In genomic region chr1:15847100-15847892, GRCh38 we compare ENCODE assay signal across 1 cellular context.
A peak's percentile ranks its signal among the peaks of the same experiment; 100 is the strongest.
TF ChIP-seq lines count a peak whose summit lies in the region.

A gene with protein sequence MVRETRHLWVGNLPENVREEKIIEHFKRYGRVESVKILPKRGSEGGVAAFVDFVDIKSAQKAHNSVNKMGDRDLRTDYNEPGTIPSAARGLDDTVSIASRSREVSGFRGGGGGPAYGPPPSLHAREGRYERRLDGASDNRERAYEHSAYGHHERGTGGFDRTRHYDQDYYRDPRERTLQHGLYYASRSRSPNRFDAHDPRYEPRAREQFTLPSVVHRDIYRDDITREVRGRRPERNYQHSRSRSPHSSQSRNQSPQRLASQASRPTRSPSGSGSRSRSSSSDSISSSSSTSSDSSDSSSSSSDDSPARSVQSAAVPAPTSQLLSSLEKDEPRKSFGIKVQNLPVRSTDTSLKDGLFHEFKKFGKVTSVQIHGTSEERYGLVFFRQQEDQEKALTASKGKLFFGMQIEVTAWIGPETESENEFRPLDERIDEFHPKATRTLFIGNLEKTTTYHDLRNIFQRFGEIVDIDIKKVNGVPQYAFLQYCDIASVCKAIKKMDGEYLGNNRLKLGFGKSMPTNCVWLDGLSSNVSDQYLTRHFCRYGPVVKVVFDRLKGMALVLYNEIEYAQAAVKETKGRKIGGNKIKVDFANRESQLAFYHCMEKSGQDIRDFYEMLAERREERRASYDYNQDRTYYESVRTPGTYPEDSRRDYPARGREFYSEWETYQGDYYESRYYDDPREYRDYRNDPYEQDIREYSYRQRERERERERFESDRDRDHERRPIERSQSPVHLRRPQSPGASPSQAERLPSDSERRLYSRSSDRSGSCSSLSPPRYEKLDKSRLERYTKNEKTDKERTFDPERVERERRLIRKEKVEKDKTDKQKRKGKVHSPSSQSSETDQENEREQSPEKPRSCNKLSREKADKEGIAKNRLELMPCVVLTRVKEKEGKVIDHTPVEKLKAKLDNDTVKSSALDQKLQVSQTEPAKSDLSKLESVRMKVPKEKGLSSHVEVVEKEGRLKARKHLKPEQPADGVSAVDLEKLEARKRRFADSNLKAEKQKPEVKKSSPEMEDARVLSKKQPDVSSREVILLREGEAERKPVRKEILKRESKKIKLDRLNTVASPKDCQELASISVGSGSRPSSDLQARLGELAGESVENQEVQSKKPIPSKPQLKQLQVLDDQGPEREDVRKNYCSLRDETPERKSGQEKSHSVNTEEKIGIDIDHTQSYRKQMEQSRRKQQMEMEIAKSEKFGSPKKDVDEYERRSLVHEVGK (N-terminal part only) (plus strand): TSS chr1:15847707. CDS start chr1:15848068, 361 bp downstream.

TF ChIP-seq in K562, 482 proteins besides CTCF, POLR2A, EP300 and RAD21 (continued from another document and continues in another):
- TF ChIP-seq, protein P1, sequence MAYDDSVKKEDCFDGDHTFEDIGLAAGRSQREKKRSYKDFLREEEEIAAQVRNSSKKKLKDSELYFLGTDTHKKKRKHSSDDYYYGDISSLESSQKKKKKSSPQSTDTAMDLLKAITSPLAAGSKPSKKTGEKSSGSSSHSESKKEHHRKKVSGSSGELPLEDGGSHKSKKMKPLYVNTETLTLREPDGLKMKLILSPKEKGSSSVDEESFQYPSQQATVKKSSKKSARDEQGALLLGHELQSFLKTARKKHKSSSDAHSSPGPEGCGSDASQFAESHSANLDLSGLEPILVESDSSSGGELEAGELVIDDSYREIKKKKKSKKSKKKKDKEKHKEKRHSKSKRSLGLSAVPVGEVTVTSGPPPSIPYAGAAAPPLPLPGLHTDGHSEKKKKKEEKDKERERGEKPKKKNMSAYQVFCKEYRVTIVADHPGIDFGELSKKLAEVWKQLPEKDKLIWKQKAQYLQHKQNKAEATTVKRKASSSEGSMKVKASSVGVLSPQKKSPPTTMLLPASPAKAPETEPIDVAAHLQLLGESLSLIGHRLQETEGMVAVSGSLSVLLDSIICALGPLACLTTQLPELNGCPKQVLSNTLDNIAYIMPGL (CRISPR knock-in tag; IDR thresholded peaks at IDR 0.05), result peak; percentile 56
- TF ChIP-seq ZNF785 (CRISPR knock-in tag; IDR thresholded peaks at IDR 0.05), result no peak
- no peak for TF ChIP-seq ZNF518B (CRISPR knock-in tag; IDR thresholded peaks at IDR 0.05)
- TF ChIP-seq, protein P2, sequence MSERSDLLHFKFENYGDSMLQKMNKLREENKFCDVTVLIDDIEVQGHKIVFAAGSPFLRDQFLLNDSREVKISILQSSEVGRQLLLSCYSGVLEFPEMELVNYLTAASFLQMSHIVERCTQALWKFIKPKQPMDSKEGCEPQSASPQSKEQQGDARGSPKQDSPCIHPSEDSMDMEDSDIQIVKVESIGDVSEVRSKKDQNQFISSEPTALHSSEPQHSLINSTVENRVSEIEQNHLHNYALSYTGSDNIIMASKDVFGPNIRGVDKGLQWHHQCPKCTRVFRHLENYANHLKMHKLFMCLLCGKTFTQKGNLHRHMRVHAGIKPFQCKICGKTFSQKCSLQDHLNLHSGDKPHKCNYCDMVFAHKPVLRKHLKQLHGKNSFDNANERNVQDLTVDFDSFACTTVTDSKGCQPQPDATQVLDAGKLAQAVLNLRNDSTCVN (CRISPR knock-in tag; IDR thresholded peaks at IDR 0.05), result peak; percentile 84; the same call in 1 of the 2 replicates
- no peak for TF ChIP-seq SNRNP70 (optimal IDR thresholded peaks at IDR 0.05; ENCODE audit: low read depth, low read length)
- TF ChIP-seq TCFL5 (CRISPR knock-in tag; conservative IDR thresholded peaks at IDR 0.05), result no peak
- TF ChIP-seq BACH1 (tag; IDR thresholded peaks at IDR 0.05), result no peak
- 0 out of 2 replicates have a peak, but pooled peaks have one; percentile 12 for TF ChIP-seq ZNF436 (CRISPR knock-in tag; IDR thresholded peaks at IDR 0.05)
- TF ChIP-seq TCF7L2 (IDR thresholded peaks at IDR 0.05; ENCODE audit: low read depth, low read length), result no peak
- TF ChIP-seq PTBP1 (IDR thresholded peaks at IDR 0.05; ENCODE audit: low read depth, low read length), result no peak
- TF ChIP-seq SRSF3 (IDR thresholded peaks at IDR 0.05; ENCODE audit: insufficient read depth, low read length), result no peak
- TF ChIP-seq ZBTB1 (CRISPR knock-in tag; IDR thresholded peaks at IDR 0.05; ENCODE audit: borderline replicate concordance, low read depth), result peak; percentile 69; the same call in 1 of the 2 replicates
- TF ChIP-seq CEBPG (CRISPR knock-in tag; IDR thresholded peaks at IDR 0.05), result 0 out of 2 replicates have a peak, but pooled peaks have one; percentile 46
- TF ChIP-seq CEBPG (tag; conservative IDR thresholded peaks at IDR 0.05 in 1 of 2, IDR thresholded peaks at IDR 0.05 in 1 of 2), result peak in 1 of 2 experiments; percentile 43; a peak in 1 of 4 replicates
- TF ChIP-seq HES1 (IDR thresholded peaks at IDR 0.05; ENCODE audit: low read depth), result no peak
- TF ChIP-seq FIP1L1 (IDR thresholded peaks at IDR 0.05; ENCODE audit: low read depth, low read length, poor library complexity, severe bottlenecking), result peak; percentile 70
- TF ChIP-seq BRD4 (IDR thresholded peaks at IDR 0.05), result no peak; the same call in 1 of the 2 replicates
- TF ChIP-seq, protein P3, sequence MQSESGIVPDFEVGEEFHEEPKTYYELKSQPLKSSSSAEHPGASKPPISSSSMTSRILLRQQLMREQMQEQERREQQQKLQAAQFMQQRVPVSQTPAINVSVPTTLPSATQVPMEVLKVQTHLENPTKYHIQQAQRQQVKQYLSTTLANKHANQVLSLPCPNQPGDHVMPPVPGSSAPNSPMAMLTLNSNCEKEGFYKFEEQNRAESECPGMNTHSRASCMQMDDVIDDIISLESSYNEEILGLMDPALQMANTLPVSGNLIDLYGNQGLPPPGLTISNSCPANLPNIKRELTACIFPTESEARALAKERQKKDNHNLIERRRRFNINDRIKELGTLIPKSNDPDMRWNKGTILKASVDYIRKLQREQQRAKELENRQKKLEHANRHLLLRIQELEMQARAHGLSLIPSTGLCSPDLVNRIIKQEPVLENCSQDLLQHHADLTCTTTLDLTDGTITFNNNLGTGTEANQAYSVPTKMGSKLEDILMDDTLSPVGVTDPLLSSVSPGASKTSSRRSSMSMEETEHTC (IDR thresholded peaks at IDR 0.05), result no peak
- no peak for TF ChIP-seq TFAM (CRISPR knock-in tag; conservative IDR thresholded peaks at IDR 0.05)
- TF ChIP-seq ZNF583 (CRISPR knock-in tag; IDR thresholded peaks at IDR 0.05), result peak; percentile 74; the same call in 1 of the 2 replicates
- TF ChIP-seq ZNF586 (CRISPR knock-in tag; conservative IDR thresholded peaks at IDR 0.05), result no peak; the same call in 1 of the 2 replicates
- no peak for TF ChIP-seq ZNF695 (CRISPR knock-in tag; IDR thresholded peaks at IDR 0.05)
- no peak for TF ChIP-seq NR2C2 (CRISPR knock-in tag; IDR thresholded peaks at IDR 0.05)
- peak; percentile 40; the same call in 1 of the 2 replicates for TF ChIP-seq NR2C2 (tag; IDR thresholded peaks at IDR 0.05)
- no peak for TF ChIP-seq POLR3G (IDR thresholded peaks at IDR 0.05; ENCODE audit: extremely low read depth, insufficient read length, insufficient replicate concordance)
- no peak for TF ChIP-seq PRMT5 (CRISPR knock-in tag; IDR thresholded peaks at IDR 0.05)
- TF ChIP-seq NR2F6 (CRISPR knock-in tag; IDR thresholded peaks at IDR 0.05), result 0 out of 2 replicates have a peak, but pooled peaks have one; percentile 76
- TF ChIP-seq SOX6 (IDR thresholded peaks at IDR 0.05), result no peak; the same call in 1 of the 2 replicates
- no peak for TF ChIP-seq ASH1L (IDR thresholded peaks at IDR 0.05; ENCODE audit: borderline replicate concordance, low read depth, partially characterized antibody)
- no peak for TF ChIP-seq TAF15 (IDR thresholded peaks at IDR 0.05; ENCODE audit: low read depth, low read length)
- peak; percentile 36; the same call in 1 of the 2 replicates for TF ChIP-seq JUND (IDR thresholded peaks at IDR 0.05; ENCODE audit: borderline replicate concordance, low read depth, low read length)
- TF ChIP-seq JUND (tag; IDR thresholded peaks at IDR 0.05; ENCODE audit: borderline replicate concordance, low read depth, low read length), result no peak; the same call in 2 of the 3 replicates
- peak; percentile 76; the same call in 1 of the 2 replicates for TF ChIP-seq ZNF76 (CRISPR knock-in tag; IDR thresholded peaks at IDR 0.05; ENCODE audit: borderline replicate concordance)
- TF ChIP-seq HDGF (IDR thresholded peaks at IDR 0.05), result no peak; the same call in 1 of the 2 replicates
- peak; percentile 43; the same call in 1 of the 2 replicates for TF ChIP-seq KLF1 (tag; IDR thresholded peaks at IDR 0.05)
- TF ChIP-seq, protein P4, sequence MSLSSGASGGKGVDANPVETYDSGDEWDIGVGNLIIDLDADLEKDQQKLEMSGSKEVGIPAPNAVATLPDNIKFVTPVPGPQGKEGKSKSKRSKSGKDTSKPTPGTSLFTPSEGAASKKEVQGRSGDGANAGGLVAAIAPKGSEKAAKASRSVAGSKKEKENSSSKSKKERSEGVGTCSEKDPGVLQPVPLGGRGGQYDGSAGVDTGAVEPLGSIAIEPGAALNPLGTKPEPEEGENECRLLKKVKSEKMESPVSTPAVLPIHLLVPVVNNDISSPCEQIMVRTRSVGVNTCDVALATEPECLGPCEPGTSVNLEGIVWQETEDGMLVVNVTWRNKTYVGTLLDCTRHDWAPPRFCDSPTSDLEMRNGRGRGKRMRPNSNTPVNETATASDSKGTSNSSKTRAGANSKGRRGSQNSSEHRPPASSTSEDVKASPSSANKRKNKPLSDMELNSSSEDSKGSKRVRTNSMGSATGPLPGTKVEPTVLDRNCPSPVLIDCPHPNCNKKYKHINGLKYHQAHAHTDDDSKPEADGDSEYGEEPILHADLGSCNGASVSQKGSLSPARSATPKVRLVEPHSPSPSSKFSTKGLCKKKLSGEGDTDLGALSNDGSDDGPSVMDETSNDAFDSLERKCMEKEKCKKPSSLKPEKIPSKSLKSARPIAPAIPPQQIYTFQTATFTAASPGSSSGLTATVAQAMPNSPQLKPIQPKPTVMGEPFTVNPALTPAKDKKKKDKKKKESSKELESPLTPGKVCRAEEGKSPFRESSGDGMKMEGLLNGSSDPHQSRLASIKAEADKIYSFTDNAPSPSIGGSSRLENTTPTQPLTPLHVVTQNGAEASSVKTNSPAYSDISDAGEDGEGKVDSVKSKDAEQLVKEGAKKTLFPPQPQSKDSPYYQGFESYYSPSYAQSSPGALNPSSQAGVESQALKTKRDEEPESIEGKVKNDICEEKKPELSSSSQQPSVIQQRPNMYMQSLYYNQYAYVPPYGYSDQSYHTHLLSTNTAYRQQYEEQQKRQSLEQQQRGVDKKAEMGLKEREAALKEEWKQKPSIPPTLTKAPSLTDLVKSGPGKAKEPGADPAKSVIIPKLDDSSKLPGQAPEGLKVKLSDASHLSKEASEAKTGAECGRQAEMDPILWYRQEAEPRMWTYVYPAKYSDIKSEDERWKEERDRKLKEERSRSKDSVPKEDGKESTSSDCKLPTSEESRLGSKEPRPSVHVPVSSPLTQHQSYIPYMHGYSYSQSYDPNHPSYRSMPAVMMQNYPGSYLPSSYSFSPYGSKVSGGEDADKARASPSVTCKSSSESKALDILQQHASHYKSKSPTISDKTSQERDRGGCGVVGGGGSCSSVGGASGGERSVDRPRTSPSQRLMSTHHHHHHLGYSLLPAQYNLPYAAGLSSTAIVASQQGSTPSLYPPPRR (CRISPR knock-in tag; IDR thresholded peaks at IDR 0.05; ENCODE audit: borderline replicate concordance), result 0 out of 2 replicates have a peak, but pooled peaks have one; percentile 74
- no peak for TF ChIP-seq SAP30 (IDR thresholded peaks at IDR 0.05; ENCODE audit: borderline replicate concordance, insufficient read depth, low read depth, low read length, poor library complexity, severe bottlenecking)
- no peak for TF ChIP-seq CSDE1 (IDR thresholded peaks at IDR 0.05)
- TF ChIP-seq PHF8 (IDR thresholded peaks at IDR 0.05; ENCODE audit: borderline replicate concordance, low read length), result peak; percentile 79
- no peak for TF ChIP-seq ESRRB (CRISPR knock-in tag; IDR thresholded peaks at IDR 0.05; ENCODE audit: borderline replicate concordance)
- TF ChIP-seq HNRNPH1 (optimal IDR thresholded peaks at IDR 0.05; ENCODE audit: low read depth, low read length), result no peak
